ENCODE assay signal across 28 cellular contexts in the genomic region with DNA sequence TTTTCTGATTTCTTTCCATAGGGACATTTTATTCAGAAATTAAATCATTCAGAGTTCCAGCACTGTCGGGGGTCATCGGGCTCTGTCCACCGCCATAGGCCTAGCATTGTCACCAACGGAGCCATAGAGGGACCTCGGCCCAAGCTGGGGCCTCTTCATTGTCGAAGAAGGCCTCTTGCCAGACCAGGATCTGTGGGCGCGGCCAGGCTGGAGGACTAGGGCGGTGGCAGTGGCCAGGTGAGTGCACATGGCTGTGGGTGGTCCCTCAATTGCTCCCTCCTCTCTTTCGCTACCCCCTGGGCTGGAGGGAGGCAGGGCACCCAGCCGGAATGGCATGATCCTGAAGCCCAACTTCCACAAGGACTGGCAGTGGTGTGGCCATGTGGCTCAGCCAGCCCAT. TPM values are rescaled to one million over a fixed set of nuclear protein-coding genes. Genes with fewer than 3 reads are reported as not detected.
DNase-seq lines count a peak whose midpoint lies in the region; ATAC-seq lines count a peak whose summit lies in the region.
"Had no signal": no experiment of that assay in that cellular context is flagged by ENCODE, and none has a peak within 500 bp of the region (broad histone marks: within the 10 kb centered on the region; RNA-seq: fewer than 3 reads in every experiment).

No MANE protein-coding gene starts in this region.

- peaks cover 26% of the 10 kb centered on the region for H3K4me1 ChIP-seq in HUES64 (ENCODE audit: insufficient read depth, low read length)

- POLR2A ChIA-PET in activated CD4-positive, alpha-beta T cell treated with anti-CD3 and anti-CD28 coated beads for 36 hours (lab: Charles Lee): no interaction called here

- no peaks in the 10 kb centered on the region for H3K4me1 Mint-ChIP-seq in stimulated activated effector memory CD8-positive, alpha-beta T cell treated with anti-CD3 and anti-CD28 coated beads, Interleukin-12 subunit alpha, Interleukin-12 subunit beta, amount 100 ng/mL, for 72 hours
- no peaks in the 10 kb centered on the region for H3K4me1 Mint-ChIP-seq in activated CD4-positive, alpha-beta T cell treated with anti-CD3 and anti-CD28 coated beads for 36 hours
- H3K4me1 Mint-ChIP-seq: B cell, IgD-negative memory B cell had no signal

- H3K9me3 Mint-ChIP-seq in stimulated activated effector memory CD8-positive, alpha-beta T cell treated with anti-CD3 and anti-CD28 coated beads, Interleukin-12 subunit alpha, Interleukin-12 subunit beta, amount 100 ng/mL, for 72 hours: no peaks in the 10 kb centered on the region
- H3K9me3 Mint-ChIP-seq in activated CD4-positive, alpha-beta T cell treated with anti-CD3 and anti-CD28 coated beads for 36 hours (ENCODE audit: low read depth): no peaks in the 10 kb centered on the region
- H3K9me3 Mint-ChIP-seq: CD8-positive, alpha-beta T cell; GM23338; IgD-negative memory B cell had no signal

- CTCF ChIA-PET in activated CD4-positive, alpha-beta T cell treated with anti-CD3 and anti-CD28 coated beads for 36 hours (lab: Charles Lee): no interaction called here

- no peak overlapping the region for H3K9ac ChIP-seq in HUES64 (ENCODE audit: low read depth, low read length)
- H3K9ac ChIP-seq: KMS-11 had no signal

- WGBS in HUES64: 93% methylated on average over 11 of the region's 11 CpGs

- no peaks in the 10 kb centered on the region for H3K9me3 ChIP-seq in HUES64 (ENCODE audit: insufficient read depth, low read depth, low read length)
- H3K9me3 ChIP-seq in iPS-18c (ENCODE audit: control insufficient read depth, insufficient read depth, low read length): no peaks in the 10 kb centered on the region
- H3K9me3 ChIP-seq: Peyer's patch had no signal

- intact Hi-C loops in activated CD4-positive, alpha-beta T cell treated with anti-CD3 and anti-CD28 coated beads for 36 hours (cut with DNase I, micrococcal nuclease): no loop called here

- peaks cover 46% of the 10 kb centered on the region for H3K36me3 Mint-ChIP-seq in stimulated activated effector memory CD8-positive, alpha-beta T cell treated with anti-CD3 and anti-CD28 coated beads, Interleukin-12 subunit alpha, Interleukin-12 subunit beta, amount 100 ng/mL, for 72 hours
- H3K36me3 Mint-ChIP-seq in activated CD4-positive, alpha-beta T cell treated with anti-CD3 and anti-CD28 coated beads for 36 hours (ENCODE audit: low read depth): peaks cover 3% of the 10 kb centered on the region

- no peak overlapping the region for H3K27ac Mint-ChIP-seq in stimulated activated effector memory CD8-positive, alpha-beta T cell treated with anti-CD3 and anti-CD28 coated beads, Interleukin-12 subunit alpha, Interleukin-12 subunit beta, amount 100 ng/mL, for 72 hours
- H3K27ac Mint-ChIP-seq in activated CD4-positive, alpha-beta T cell treated with anti-CD3 and anti-CD28 coated beads for 36 hours: no peak overlapping the region
- H3K27ac Mint-ChIP-seq: B cell; CD8-positive, alpha-beta T cell; IgD-negative memory B cell had no signal

- H3K4me3 ChIP-seq in H7 (ENCODE audit: insufficient read depth, low read depth, low read length): no peak overlapping the region
- no peak overlapping the region for H3K4me3 ChIP-seq in HUES64 (ENCODE audit: low read length)
- peak overlapping the region; percentile 31; the same call in 1 of the 2 replicates for H3K4me3 ChIP-seq in iPS-18c (ENCODE audit: insufficient read depth, low read depth, low read length)
- H3K4me3 ChIP-seq: GM12878, GM23338, Peyer's patch, SK-N-MC had no signal

- no peaks in the 10 kb centered on the region for H3K27me3 Mint-ChIP-seq in activated CD4-positive, alpha-beta T cell treated with anti-CD3 and anti-CD28 coated beads for 36 hours
- H3K27me3 Mint-ChIP-seq: B cell, IgD-negative memory B cell had no signal

- ATAC-seq in stimulated activated effector memory CD8-positive, alpha-beta T cell treated with anti-CD3 and anti-CD28 coated beads, Interleukin-12 subunit alpha, Interleukin-12 subunit beta, amount 100 ng/mL, for 72 hours: peak; percentile 5
- no peak for ATAC-seq in activated CD4-positive, alpha-beta T cell treated with anti-CD3 and anti-CD28 coated beads for 36 hours
- ATAC-seq: CD8-positive, alpha-beta T cell; GM12878 had no signal

- 0 out of 2 replicates have a peak overlapping the region, but pooled peaks have one; percentile 19 for H3K27ac ChIP-seq in HUES64 (ENCODE audit: low read depth, low read length)
- H3K27ac ChIP-seq: C4-2B, KMS-11, Peyer's patch, SK-N-MC had no signal

- H3K4me3 Mint-ChIP-seq in stimulated activated effector memory CD8-positive, alpha-beta T cell treated with anti-CD3 and anti-CD28 coated beads, Interleukin-12 subunit alpha, Interleukin-12 subunit beta, amount 100 ng/mL, for 72 hours: no peak overlapping the region
- H3K4me3 Mint-ChIP-seq in activated CD4-positive, alpha-beta T cell treated with anti-CD3 and anti-CD28 coated beads for 36 hours: no peak overlapping the region
- H3K4me3 Mint-ChIP-seq: B cell; CD8-positive, alpha-beta T cell; GM23338; IgD-negative memory B cell had no signal

- no peaks in the 10 kb centered on the region; the same call in 1 of the 2 replicates for H3K36me3 ChIP-seq in H7 (replicated peaks; ENCODE audit: control insufficient read depth, insufficient read depth, low read length)
- peaks cover 11% of the 10 kb centered on the region for H3K36me3 ChIP-seq in HUES64 (ENCODE audit: insufficient read depth, low read length)

- H3K27me3 ChIP-seq in H7 (ENCODE audit: control insufficient read depth, insufficient read depth, low read length) (no peaks in the 10 kb centered on the region), HUES64 (ENCODE audit: insufficient read depth, low read length) (no peaks in the 10 kb centered on the region)
- H3K27me3 ChIP-seq: Peyer's patch had no signal

- DNase-seq in H7: peak; percentile 13
- no peak for DNase-seq in stimulated activated effector memory CD8-positive, alpha-beta T cell treated with anti-CD3 and anti-CD28 coated beads, Interleukin-12 subunit alpha, Interleukin-12 subunit beta, amount 100 ng/mL, for 72 hours (ENCODE audit: low spot score in 2 of 2)
- DNase-seq in stimulated activated CD4-positive, alpha-beta T cell treated with anti-CD3 and anti-CD28 coated beads, Interleukin-2, amount 100 ng/mL, for 24 hours: no peak
- DNase-seq in activated CD4-positive, alpha-beta T cell treated with anti-CD3 and anti-CD28 coated beads for 36 hours: no peak
- DNase-seq in dermis blood vessel endothelial cell: no peak
- DNase-seq: CD8-positive, alpha-beta T cell; DMS 273 treated with DMSO at 0.1 percent for 48 hours; DMS79; EL; GDM1; MM.1S; NCI-H2029 treated with DMSO at 0.1 percent for 48 hours; NCI-H446 treated with DMSO at 0.1 percent for 48 hours; NCI-H526; NCI-H82; NK-92 treated with Interleukin-12 subunit alpha and Interleukin-12 subunit beta, amount 100 ng/mL, for 24 hours; Peyer's patch; SIG-M5; SW 1271 had no signal

RNA-seq across cellular contexts. Expression of a gene that starts 10.6 kb away (rescaled TPM):
- 28.7 and 29.4 TPM in 2 replicates for total RNA-seq in H7 (2014; rRNA removed; shearing (Covaris generic))
- 10.5 TPM for polyA plus RNA-seq in HUES64 (2013, experiment 1 of 2)
- polyA plus RNA-seq in HUES64 (2013, experiment 2 of 2): 9.4 TPM
- total RNA-seq in activated CD4-positive, alpha-beta T cell treated with anti-CD3 and anti-CD28 coated beads for 36 hours: 1 to 10 TPM; 1.7 to 2.2 TPM
- 3.5 and 6.0 TPM in 2 replicates for total RNA-seq in dermis blood vessel endothelial cell

RNA-seq across cellular contexts. Expression of a gene that starts 16.4 kb away (rescaled TPM):
- 1,353 and 1,607 TPM in 2 replicates for total RNA-seq in H7 (2014; rRNA removed; shearing (Covaris generic))
- polyA plus RNA-seq in HUES64 (2013, experiment 1 of 2): 868 TPM
- polyA plus RNA-seq in HUES64 (2013, experiment 2 of 2): 943 TPM
- total RNA-seq in activated CD4-positive, alpha-beta T cell treated with anti-CD3 and anti-CD28 coated beads for 36 hours: 1,000 to 10,000 TPM; 1,824 to 2,753 TPM
- 625 and 743 TPM in 2 replicates for total RNA-seq in dermis blood vessel endothelial cell

RNA-seq across cellular contexts. Expression of a gene that starts 20.9 kb away (rescaled TPM):
- total RNA-seq in H7 (2014; rRNA removed; shearing (Covaris generic)): 4.6 and 5.7 TPM in 2 replicates
- polyA plus RNA-seq in HUES64 (2013, experiment 1 of 2): 1.8 TPM
- 4.2 TPM for polyA plus RNA-seq in HUES64 (2013, experiment 2 of 2)
- 1 to 10 TPM; 6.4 to 7.0 TPM for total RNA-seq in activated CD4-positive, alpha-beta T cell treated with anti-CD3 and anti-CD28 coated beads for 36 hours
- 2.2 and 5.8 TPM in 2 replicates for total RNA-seq in dermis blood vessel endothelial cell

RNA-seq across cellular contexts. Expression of a gene that starts 30.7 kb away (rescaled TPM):
- 47.4 and 59.0 TPM in 2 replicates for total RNA-seq in H7 (2014; rRNA removed; shearing (Covaris generic))
- 43.3 TPM for polyA plus RNA-seq in HUES64 (2013, experiment 1 of 2)
- polyA plus RNA-seq in HUES64 (2013, experiment 2 of 2): 68.8 TPM
- total RNA-seq in activated CD4-positive, alpha-beta T cell treated with anti-CD3 and anti-CD28 coated beads for 36 hours: 100 to 1,000 TPM; 301 to 317 TPM
- 2.8 and 2.9 TPM in 2 replicates for total RNA-seq in dermis blood vessel endothelial cell

RNA-seq across cellular contexts. Expression of a gene that starts 31.7 kb away (rescaled TPM):
- total RNA-seq in H7 (2014; rRNA removed; shearing (Covaris generic)): 103 and 112 TPM in 2 replicates
- 69.7 TPM for polyA plus RNA-seq in HUES64 (2013, experiment 1 of 2)
- polyA plus RNA-seq in HUES64 (2013, experiment 2 of 2): 67.6 TPM
- total RNA-seq in activated CD4-positive, alpha-beta T cell treated with anti-CD3 and anti-CD28 coated beads for 36 hours: 100 to 1,000 TPM; 128 to 132 TPM
- 85.3 and 128 TPM in 2 replicates for total RNA-seq in dermis blood vessel endothelial cell
